In genomic region chr2:174785481-174785880, GRCh38 we compare ENCODE assay signal across 17 cellular contexts. TPM values are rescaled to one million over a fixed set of nuclear protein-coding genes. Genes with fewer than 3 reads are reported as not detected.
"Had no signal": no experiment of that assay in that cellular context is flagged by ENCODE, and none has a peak within 500 bp of the region (broad histone marks: within the 10 kb centered on the region; RNA-seq: fewer than 3 reads in every experiment).

No MANE protein-coding gene starts in this region.

- H3K36me3 ChIP-seq: ascending aorta, colonic mucosa, upper lobe of left lung had no signal

- H3K27me3 ChIP-seq: ascending aorta, colonic mucosa, upper lobe of left lung had no signal

- H3K27ac ChIP-seq: ascending aorta, colonic mucosa, upper lobe of left lung had no signal

- H3K4me3 ChIP-seq: ascending aorta, colonic mucosa, upper lobe of left lung had no signal

- H3K4me3 Mint-ChIP-seq: activated naive CD4-positive, alpha-beta T cell treated with anti-CD3 and anti-CD28 coated beads for 36 hours; activated naive CD8-positive, alpha-beta T cell treated with anti-CD3 and anti-CD28 coated beads, Interleukin-2, amount 50 U/mL, for 24 hours; immature natural killer cell; mesothelial cell of epicardium; naive B cell had no signal

- H3K36me3 Mint-ChIP-seq: immature natural killer cell, mesothelial cell of epicardium, naive B cell had no signal

- ATAC-seq: activated naive CD8-positive, alpha-beta T cell treated with anti-CD3 and anti-CD28 coated beads, Interleukin-2, amount 50 U/mL, for 24 hours had no signal

- DNase-seq: activated CD4-positive, alpha-beta T cell treated with anti-CD3 and anti-CD28 coated beads, Interleukin-2, amount 50 U/mL, for 48 hours; activated naive CD4-positive, alpha-beta T cell treated with anti-CD3 and anti-CD28 coated beads for 36 hours; activated naive CD8-positive, alpha-beta T cell treated with anti-CD3 and anti-CD28 coated beads, Interleukin-2, amount 50 U/mL, for 24 hours; colonic mucosa; effector CD4-positive, alpha-beta T cell; immature natural killer cell; naive B cell; stimulated activated CD4-positive, alpha-beta T cell treated with anti-CD3 and anti-CD28 coated beads, Interleukin-4, amount 100 ng/mL, for 24 hours; stimulated activated naive CD4-positive, alpha-beta T cell treated with Interleukin-2 at 50 U/mL for 16 hours; T-helper 1 cell; T1000; upper lobe of left lung had no signal

- H3K27ac Mint-ChIP-seq: activated naive CD4-positive, alpha-beta T cell treated with anti-CD3 and anti-CD28 coated beads for 36 hours; activated naive CD8-positive, alpha-beta T cell treated with anti-CD3 and anti-CD28 coated beads, Interleukin-2, amount 50 U/mL, for 24 hours; activated T-helper 2 cell treated with anti-CD3 and anti-CD28 coated beads, Interferon-gamma antibody, Interleukin-2, Interleukin-4, amounts not matched to agents 10 μg/mL and 5 μg/mL and 100 μg/mL, durations not matched to agents 14 hours and 24 hours and 36 hours; immature natural killer cell; mesothelial cell of epicardium had no signal

- H3K4me1 ChIP-seq: ascending aorta, colonic mucosa had no signal

- H3K27me3 Mint-ChIP-seq: activated naive CD8-positive, alpha-beta T cell treated with anti-CD3 and anti-CD28 coated beads, Interleukin-2, amount 50 U/mL, for 24 hours had no signal

- H3K9me3 Mint-ChIP-seq: activated naive CD4-positive, alpha-beta T cell treated with anti-CD3 and anti-CD28 coated beads for 36 hours; activated naive CD8-positive, alpha-beta T cell treated with anti-CD3 and anti-CD28 coated beads, Interleukin-2, amount 50 U/mL, for 24 hours; activated T-helper 2 cell treated with anti-CD3 and anti-CD28 coated beads, Interferon-gamma antibody, Interleukin-2, Interleukin-4, amounts not matched to agents 10 μg/mL and 5 μg/mL and 100 μg/mL, durations not matched to agents 14 hours and 24 hours and 36 hours; immature natural killer cell; mesothelial cell of epicardium; naive B cell had no signal

- H3K9me3 ChIP-seq: ascending aorta, colonic mucosa, upper lobe of left lung had no signal

- FAIRE-seq: frontal cortex had no signal

RNA-seq across cellular contexts. Expression of gene CHRNA1, which starts 21.2 kb away (rescaled TPM):
- total RNA-seq: activated naive CD4-positive, alpha-beta T cell treated with anti-CD3 and anti-CD28 coated beads for 36 hours; activated T-helper 2 cell treated with anti-CD3 and anti-CD28 coated beads, Interferon-gamma antibody, Interleukin-2, Interleukin-4, amounts not matched to agents 10 μg/mL and 5 μg/mL and 100 μg/mL, durations not matched to agents 14 hours and 24 hours and 36 hours; ascending aorta; frontal cortex; temporal lobe had no signal
- polyA plus RNA-seq: immature natural killer cell had no signal
